In genomic region chr12:132620893-132621656, GRCh38 we compare ENCODE assay signal across 1 cellular context.
TF ChIP-seq lines count a peak whose summit lies in the region.

No MANE protein-coding gene starts in this region.

TF ChIP-seq in H1, 55 proteins besides CTCF, POLR2A, EP300 and RAD21:
- TF ChIP-seq BACH1 (IDR thresholded peaks at IDR 0.05; ENCODE audit: low read length) (no peak), ATF3 (IDR thresholded peaks at IDR 0.05; ENCODE audit: insufficient read depth, low read depth, low read length) (no peak), POLR2AphosphoS5 (IDR thresholded peaks at IDR 0.05; ENCODE audit: low read depth, low read length) (peak; percentile 50), TCF12 (IDR thresholded peaks at IDR 0.05; ENCODE audit: low read depth, low read length) (no peak), HDAC2 (IDR thresholded peaks at IDR 0.05; ENCODE audit: borderline replicate concordance in 1 of 2, low read depth in 2 of 2, low read length in 2 of 2) (no peak), GABPA (IDR thresholded peaks at IDR 0.05; ENCODE audit: borderline replicate concordance, insufficient read depth, low read length) (0 out of 2 replicates have a peak, but pooled peaks have one; percentile 16)
